ENCODE assay signal across 21 cellular contexts in genomic region chr18:5729983-5730699, GRCh38.
DNase-seq lines count a peak whose midpoint lies in the region; FAIRE-seq and TF ChIP-seq lines count a peak whose summit lies in the region.
"Had no signal": no experiment of that assay in that cellular context is flagged by ENCODE, and none has a peak within 500 bp of the region (broad histone marks: within the 10 kb centered on the region; RNA-seq: fewer than 3 reads in every experiment).

No MANE protein-coding gene starts in this region.

- H3K27me3 ChIP-seq in colonic mucosa (no peaks in the 10 kb centered on the region), left ventricle myocardium inferior (ENCODE audit: low read depth) (peaks cover 12% of the 10 kb centered on the region), neuronal stem cell (ENCODE audit: control insufficient read depth in 3 of 3, insufficient read depth in 3 of 3, low read depth in 1 of 3, low read length in 3 of 3) (no peaks in the 10 kb centered on the region), tibial nerve (no peaks in the 10 kb centered on the region)

- peak overlapping the region; percentile 32 for H3K18ac ChIP-seq in neuronal stem cell (ENCODE audit: low read length)

- DNase-seq in colonic mucosa (peak; percentile 23), left ventricle myocardium inferior (peak; percentile 52), neuronal stem cell (ENCODE audit: low spot score) (no peak), tibial nerve (ENCODE audit: low spot score in 2 of 2) (peak; percentile 23), GM19239 (ENCODE audit: insufficient read length, low spot score) (no peak), hypothalamus (lab: John Stamatoyannopoulos, UW) (no peak), D341Med (ENCODE audit: low spot score) (no peak)
- no peak for DNase-seq in stimulated activated CD8-positive, alpha-beta memory T cell treated with anti-CD3 and anti-CD28 coated beads, Interleukin-4, amount 100 ng/mL, for 48 hours
- DNase-seq: COR-L47, DMS 273 treated with DMSO at 0.1 percent for 48 hours, GOT3, HCEC 1CT, Kasumi-1, NCI-H1436, NCI-H187 treated with DMSO at 0.1 percent for 48 hours, NCI-H2107, NCI-H446 treated with DMSO at 0.1 percent for 48 hours, NCI-H526 treated with DMSO at 0.1 percent for 48 hours, SHP77 treated with DMSO at 0.1 percent for 48 hours had no signal

- H3K9ac ChIP-seq in colonic mucosa (ENCODE audit: low read depth in 2 of 2, low read length in 2 of 2) (no peak overlapping the region), neuronal stem cell (ENCODE audit: low read depth, low read length, poor library complexity) (no peak overlapping the region)

- H3K23ac ChIP-seq in neuronal stem cell (ENCODE audit: low read depth, low read length, poor library complexity), result peak overlapping the region; percentile 36

- H3K27ac ChIP-seq in colonic mucosa, result no peak overlapping the region
- H3K27ac ChIP-seq in left ventricle myocardium inferior (replicated peaks), result no peak overlapping the region
- H3K27ac ChIP-seq in neuronal stem cell (replicated peaks; ENCODE audit: low read length), result no peak overlapping the region
- no peak overlapping the region for H3K27ac ChIP-seq in tibial nerve

- TF ChIP-seq POLR2A in tibial nerve (IDR thresholded peaks at IDR 0.05), result no peak

- FAIRE-seq in GM19239 (lab: Jason Lieb, UNC), result no peak
- FAIRE-seq: A204.1, GM18507 had no signal

- H3K4ac ChIP-seq in neuronal stem cell (ENCODE audit: low read length), result no peak overlapping the region

- H3K4me1 ChIP-seq in colonic mucosa (no peaks in the 10 kb centered on the region), left ventricle myocardium inferior (no peaks in the 10 kb centered on the region), neuronal stem cell (ENCODE audit: control insufficient read depth in 2 of 2, insufficient read depth in 1 of 2, low read depth in 1 of 2, low read length in 2 of 2) (no peaks in the 10 kb centered on the region), tibial nerve (no peaks in the 10 kb centered on the region)

- H3K14ac ChIP-seq in neuronal stem cell (ENCODE audit: low read length), result no peak overlapping the region

- no peak overlapping the region for H3K4me2 ChIP-seq in neuronal stem cell (ENCODE audit: insufficient read depth, low read length, poor library complexity, severe bottlenecking)

- H2BK15ac ChIP-seq in neuronal stem cell (ENCODE audit: low read length), result peak overlapping the region; percentile 15

- H3K9me3 ChIP-seq in colonic mucosa (no peaks in the 10 kb centered on the region), left ventricle myocardium inferior (replicated peaks) (no peaks in the 10 kb centered on the region), neuronal stem cell (replicated peaks in 1 of 2; ENCODE audit: control insufficient read depth in 2 of 2, insufficient read depth in 1 of 2, low read depth in 1 of 2, low read length in 2 of 2) (peaks cover 0 to 2% of the 10 kb centered on the region in 2 donors), tibial nerve (no peaks in the 10 kb centered on the region)

- H2AK5ac ChIP-seq in neuronal stem cell (ENCODE audit: low read depth, low read length), result no peak overlapping the region

- intact Hi-C loops in colonic mucosa (cut with DNase I) (no loop called here), left ventricle myocardium inferior (cut with micrococcal nuclease) (no loop called here)

- H3K4me3 ChIP-seq in colonic mucosa (no peak overlapping the region), left ventricle myocardium inferior (no peak overlapping the region), neuronal stem cell (ENCODE audit: low read length in 2 of 2) (no peak overlapping the region), tibial nerve (no peak overlapping the region)

- H3K79me1 ChIP-seq in neuronal stem cell (ENCODE audit: low read depth, low read length), result no peaks in the 10 kb centered on the region

- no peak overlapping the region for H2BK12ac ChIP-seq in neuronal stem cell (ENCODE audit: low read length)

- H3K36me3 ChIP-seq in colonic mucosa (no peaks in the 10 kb centered on the region), left ventricle myocardium inferior (no peaks in the 10 kb centered on the region), neuronal stem cell (replicated peaks in 1 of 2; ENCODE audit: control insufficient read depth in 2 of 2, insufficient read depth in 2 of 2, low read length in 2 of 2) (no peaks in the 10 kb centered on the region), tibial nerve (no peaks in the 10 kb centered on the region)

- H4K91ac ChIP-seq in neuronal stem cell (ENCODE audit: low read depth, low read length, poor library complexity), result no peak overlapping the region

- no peak for TF ChIP-seq EP300 in tibial nerve (IDR thresholded peaks at IDR 0.05)

- H4K8ac ChIP-seq in neuronal stem cell (ENCODE audit: low read depth, low read length), result peak overlapping the region; percentile 73

- H2AFZ ChIP-seq in neuronal stem cell (ENCODE audit: low read length), result no peak overlapping the region

- no peak overlapping the region for H2BK5ac ChIP-seq in neuronal stem cell (ENCODE audit: low read length)

- H2BK120ac ChIP-seq in neuronal stem cell (ENCODE audit: low read depth, low read length), result peak overlapping the region; percentile 14

- WGBS in neuronal stem cell (ENCODE audit: extremely low coverage in 2 of 2, insufficient read length in 2 of 2, insufficient replicate concordance in 1 of 2), 2 donors, result no CpG with 5 or more reads among the region's 6 CpGs
- 56 to 60% methylated on average over 6 of the region's 6 CpGs for WGBS in tibial nerve, 2 donors

- TF ChIP-seq CTCF in colonic mucosa (IDR thresholded peaks at IDR 0.05), result no peak
- TF ChIP-seq CTCF in left ventricle myocardium inferior (IDR thresholded peaks at IDR 0.05; ENCODE audit: borderline replicate concordance), result no peak
- TF ChIP-seq CTCF in tibial nerve (IDR thresholded peaks at IDR 0.05), result no peak

Comparison
In these comparisons a context has a peak if more than half of its experiments do, and no peak if none do; other contexts are left out.
1. DNase-seq: peak in colonic mucosa (single experiment), left ventricle myocardium inferior (single experiment) and tibial nerve (2 of 2); none in neuronal stem cell (single experiment), GM19239 (single experiment), hypothalamus (0 of 51), stimulated activated CD8-positive, alpha-beta memory T cell treated with anti-CD3 and anti-CD28 coated beads, Interleukin-4, amount 100 ng/mL, for 48 hours (single experiment) and D341Med (single experiment).